Comparison of ENCODE assay signal across 36 cellular contexts in the genomic region with DNA sequence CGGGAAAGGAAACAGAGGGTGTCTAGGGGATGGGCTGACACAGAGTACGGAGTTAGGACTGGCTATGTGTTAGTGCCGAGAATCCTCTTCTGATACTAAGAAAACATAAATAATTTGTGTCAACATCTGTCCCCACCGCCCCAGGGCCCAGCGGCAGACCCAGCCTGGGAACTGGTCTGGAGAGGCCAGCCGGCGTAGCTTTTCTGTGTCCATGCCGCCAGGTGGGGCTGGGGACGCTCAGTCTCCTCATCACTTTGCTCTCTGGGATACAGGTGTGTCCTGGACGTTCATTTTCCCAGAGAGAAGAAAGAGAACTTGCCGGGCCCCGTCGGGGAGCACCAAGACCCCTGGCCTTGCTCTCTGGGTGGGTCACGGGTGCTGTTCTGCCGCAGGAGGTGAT. TPM values are rescaled to one million over a fixed set of nuclear protein-coding genes. Genes with fewer than 3 reads are reported as not detected.
"Had no signal": no experiment of that assay in that cellular context is flagged by ENCODE, and none has a peak within 500 bp of the region (broad histone marks: within the 10 kb centered on the region; RNA-seq: fewer than 3 reads in every experiment).

No MANE protein-coding gene starts in this region.

- H3K9me3 Mint-ChIP-seq: activated CD8-positive, alpha-beta T cell treated with anti-CD3 and anti-CD28 coated beads for 36 hours; activated naive CD8-positive, alpha-beta T cell treated with anti-CD3 and anti-CD28 coated beads for 36 hours; activated T-cell treated with anti-CD3 and anti-CD28 coated beads, Interleukin-2, amount 50 U/mL, for 72 hours; activated T-helper 17 cell treated with anti-CD3 and anti-CD28 coated beads, Interleukin-2, amount 50 U/mL, for 72 hours had no signal

- H3K4me1 ChIP-seq: colonic mucosa had no signal

- H3K27ac Mint-ChIP-seq: activated CD8-positive, alpha-beta T cell treated with anti-CD3 and anti-CD28 coated beads for 36 hours; activated naive CD8-positive, alpha-beta T cell treated with anti-CD3 and anti-CD28 coated beads for 36 hours; activated T-cell treated with anti-CD3 and anti-CD28 coated beads, Interleukin-2, amount 50 U/mL, for 72 hours; activated T-helper 17 cell treated with anti-CD3 and anti-CD28 coated beads, Interleukin-2, amount 50 U/mL, for 72 hours had no signal

- H3K4me1 Mint-ChIP-seq: activated naive CD8-positive, alpha-beta T cell treated with anti-CD3 and anti-CD28 coated beads for 36 hours; activated T-helper 17 cell treated with anti-CD3 and anti-CD28 coated beads, Interleukin-2, amount 50 U/mL, for 72 hours had no signal

- H3K9me3 ChIP-seq: colonic mucosa had no signal

- H3K36me3 ChIP-seq: brain microvascular endothelial cell, colonic mucosa, WERI-Rb-1 had no signal

- ATAC-seq: activated CD8-positive, alpha-beta T cell treated with anti-CD3 and anti-CD28 coated beads for 36 hours; activated T-cell treated with anti-CD3 and anti-CD28 coated beads, Interleukin-2, amount 50 U/mL, for 72 hours; activated T-helper 17 cell treated with anti-CD3 and anti-CD28 coated beads, Interleukin-2, amount 50 U/mL, for 72 hours; Panc1 had no signal

- H3K4me3 ChIP-seq: colonic mucosa had no signal

- H3K27me3 ChIP-seq: brain microvascular endothelial cell, colonic mucosa had no signal

- DNase-seq: activated CD4-positive, alpha-beta T cell treated with anti-CD3 and anti-CD28 coated beads for 1 hour; activated CD4-positive, alpha-beta T cell treated with anti-CD3 and anti-CD28 coated beads for 48 hours; activated CD4-positive, alpha-beta T cell treated with anti-CD3 and anti-CD28 coated beads, Interleukin-2, amount 50 U/mL, for 4 hours; activated CD4-positive, CD25-positive, alpha-beta regulatory T cell; activated CD8-positive, alpha-beta T cell treated with anti-CD3 and anti-CD28 coated beads for 36 hours; activated effector memory CD4-positive, alpha-beta T cell treated with anti-CD3 and anti-CD28 coated beads, Interleukin-2, amount 50 U/mL, for 16 hours; activated naive CD4-positive, alpha-beta T cell; activated naive CD4-positive, alpha-beta T cell treated with anti-CD3 and anti-CD28 coated beads, Interleukin-2, amount 50 U/mL, for 16 hours; activated naive CD8-positive, alpha-beta T cell treated with anti-CD3 and anti-CD28 coated beads for 36 hours; activated T-cell treated with anti-CD3 and anti-CD28 coated beads, Interleukin-2, amount 50 U/mL, for 1 hour; activated T-cell treated with anti-CD3 and anti-CD28 coated beads, Interleukin-2, amount 50 U/mL, for 72 hours; amniotic stem cell; aorta; brain microvascular endothelial cell; central memory CD4-positive, alpha-beta T cell; colonic mucosa; NCI-H1092 treated with DMSO at 0.1 percent for 48 hours; NCI-H1417; NCI-H146; NCI-H187; NCI-H2029 treated with DMSO at 0.1 percent for 48 hours; NCI-H2171 treated with DMSO at 0.1 percent for 48 hours; NCI-H2227 treated with DMSO at 0.1 percent for 48 hours; NCI-H446; NCI-H510A treated with DMSO at 0.1 percent for 48 hours; NCI-H526 treated with DMSO at 0.1 percent for 48 hours; NCI-H774; SIG-M5; T1000; WERI-Rb-1 had no signal

- H3K4me3 Mint-ChIP-seq: activated CD8-positive, alpha-beta T cell treated with anti-CD3 and anti-CD28 coated beads for 36 hours; activated naive CD8-positive, alpha-beta T cell treated with anti-CD3 and anti-CD28 coated beads for 36 hours; activated T-cell treated with anti-CD3 and anti-CD28 coated beads, Interleukin-2, amount 50 U/mL, for 72 hours; activated T-helper 17 cell treated with anti-CD3 and anti-CD28 coated beads, Interleukin-2, amount 50 U/mL, for 72 hours had no signal

- H3K36me3 Mint-ChIP-seq: activated naive CD8-positive, alpha-beta T cell treated with anti-CD3 and anti-CD28 coated beads for 36 hours had no signal

- H3K27me3 Mint-ChIP-seq: activated CD8-positive, alpha-beta T cell treated with anti-CD3 and anti-CD28 coated beads for 36 hours; activated naive CD8-positive, alpha-beta T cell treated with anti-CD3 and anti-CD28 coated beads for 36 hours had no signal

RNA-seq across cellular contexts. Expression of a gene that starts 54.7 kb away (rescaled TPM):
- total RNA-seq: activated CD8-positive, alpha-beta memory T cell treated with anti-CD3 and anti-CD28 coated beads for 36 hours; activated CD8-positive, alpha-beta T cell treated with anti-CD3 and anti-CD28 coated beads for 36 hours; activated naive CD8-positive, alpha-beta T cell treated with anti-CD3 and anti-CD28 coated beads for 36 hours; activated T-cell treated with anti-CD3 and anti-CD28 coated beads, Interleukin-2, amount 50 U/mL, for 72 hours; activated T-helper 17 cell treated with anti-CD3 and anti-CD28 coated beads, Interleukin-2, amount 50 U/mL, for 72 hours; aorta; SK-MEL-5; T-helper 1 cell treated with Interleukin-12 subunit alpha and Interleukin-12 subunit beta and Interleukin-4 antibody, amounts not matched to agents 30 ng/mL and 1 ng/mL, for 36 hours; T-helper 2 cell treated with Interferon-gamma antibody and Interleukin-4, amounts not matched to agents 100 ng/mL and 5 ng/mL, for 36 hours had no signal
